In the genomic region with DNA sequence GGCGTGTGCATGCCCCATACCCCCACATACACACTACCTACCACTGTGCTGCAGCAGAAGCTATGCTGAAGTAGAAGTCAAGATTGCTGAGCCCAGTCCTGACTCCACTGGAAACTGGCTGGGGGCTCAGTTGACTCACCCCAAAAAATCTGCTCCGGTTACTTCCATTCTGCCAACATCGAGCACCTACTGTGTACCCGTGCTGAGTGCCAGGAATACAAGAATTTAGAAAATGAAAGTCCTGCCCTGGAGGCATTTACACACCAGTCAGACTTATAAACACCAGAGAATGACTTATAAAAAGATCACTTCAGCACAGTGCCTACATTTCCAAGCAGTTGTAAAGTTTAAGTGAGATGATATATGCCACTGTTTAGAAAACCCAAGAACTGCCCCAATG, we compare ENCODE assay signal across 21 cellular contexts.
DNase-seq lines count a peak whose midpoint lies in the region; ATAC-seq and TF ChIP-seq lines count a peak whose summit lies in the region.
"Had no signal": no experiment of that assay in that cellular context is flagged by ENCODE, and none has a peak within 500 bp of the region (broad histone marks: within the 10 kb centered on the region; RNA-seq: fewer than 3 reads in every experiment).

No MANE protein-coding gene starts in this region.

- H3K27ac ChIP-seq in ACC112 (ENCODE audit: low read depth, low read length) (no peak overlapping the region), gastrocnemius medialis (no peak overlapping the region)
- H3K27ac ChIP-seq: KMS-11, SJCRH30, WERI-Rb-1 had no signal

- in situ Hi-C loops in gastrocnemius medialis (cut with MboI; ENCODE audit: low sequenced_read_pairs in 4 of 4) = no loop called here

- H3K4me1 ChIP-seq in ACC112 (ENCODE audit: control insufficient read depth, insufficient read depth, low read length, unreplicated experiment) (peaks cover 10% of the 10 kb centered on the region), gastrocnemius medialis (peaks cover 0 to 8% of the 10 kb centered on the region in 2 donors)
- H3K4me1 ChIP-seq: SJCRH30 had no signal

- no peak for TF ChIP-seq POLR2A in gastrocnemius medialis (IDR thresholded peaks at IDR 0.05)

- H3K4me3 Mint-ChIP-seq in endothelial cell (ENCODE audit: unreplicated experiment) (no peak overlapping the region), osteocyte (ENCODE audit: unreplicated experiment) (no peak overlapping the region)
- H3K4me3 Mint-ChIP-seq: CD4-positive, alpha-beta T cell; nephron; T-helper 17 cell had no signal

- H3K27ac Mint-ChIP-seq in endothelial cell (ENCODE audit: unreplicated experiment) = peak overlapping the region; percentile 83
- H3K27ac Mint-ChIP-seq in osteocyte (ENCODE audit: unreplicated experiment) = peak overlapping the region; percentile 65
- H3K27ac Mint-ChIP-seq: CD4-positive, alpha-beta T cell; progenitor cell of endocrine pancreas; T-helper 17 cell had no signal

- H3K4me3 ChIP-seq in ACC112 (ENCODE audit: low read depth, low read length) (no peak overlapping the region), gastrocnemius medialis (no peak overlapping the region)
- H3K4me3 ChIP-seq: hepatocyte, SJCRH30 had no signal

- H3K4me1 Mint-ChIP-seq in endothelial cell (ENCODE audit: unreplicated experiment) (peaks cover 31% of the 10 kb centered on the region), osteocyte (ENCODE audit: unreplicated experiment) (peaks cover 29% of the 10 kb centered on the region)

- no peaks in the 10 kb centered on the region for H3K27me3 ChIP-seq in ACC112 (ENCODE audit: insufficient read depth, low read length)
- no peaks in the 10 kb centered on the region for H3K27me3 ChIP-seq in gastrocnemius medialis
- H3K27me3 ChIP-seq: hepatocyte, SJCRH30 had no signal

- no peak for ATAC-seq in gastrocnemius medialis
- ATAC-seq: T-helper 17 cell had no signal

- H3K36me3 Mint-ChIP-seq in endothelial cell (ENCODE audit: low read depth, unreplicated experiment) = no peaks in the 10 kb centered on the region
- H3K36me3 Mint-ChIP-seq in osteocyte (ENCODE audit: unreplicated experiment) = no peaks in the 10 kb centered on the region

- DNase-seq in M059J (ENCODE audit: low read depth) (peak; percentile 50), endothelial cell (ENCODE audit: low spot score) (no peak), osteocyte (ENCODE audit: extremely low spot score, unreplicated experiment) (no peak), gastrocnemius medialis (no peak), iPS-NIHi7 (ENCODE audit: extremely low spot score) (no peak), epidermal melanocyte (ENCODE audit: insufficient read length, low spot score) (no peak), NCI-H1092 treated with DMSO at 0.1 percent for 48 hours (lab: John Stamatoyannopoulos, UW) (no peak)
- DNase-seq: activated T-cell treated with anti-CD3 and anti-CD28 coated beads for 4 hours; CD4-positive, alpha-beta T cell; DMS53; effector memory CD4-positive, alpha-beta T cell; NCI-H1105 treated with DMSO at 0.1 percent for 48 hours; NCI-H524 treated with DMSO at 0.1 percent for 48 hours; T-helper 17 cell; WERI-Rb-1 had no signal

- intact Hi-C loops in gastrocnemius medialis (cut with DNase I; ENCODE audit: low total_unique reads) = loop anchor here (5.0 kb wide), 1 partner anchor 357 kb away; no protein-coding TSS in a partner anchor

- no peak for TF ChIP-seq CTCF in endothelial cell (IDR thresholded peaks at IDR 0.05; ENCODE audit: unreplicated experiment)
- TF ChIP-seq CTCF in osteocyte (IDR thresholded peaks at IDR 0.05) = no peak
- TF ChIP-seq CTCF in gastrocnemius medialis (IDR thresholded peaks at IDR 0.05 in 4 of 5, conservative IDR thresholded peaks at IDR 0.05 in 1 of 5) = no peak

- H3K9me3 Mint-ChIP-seq in endothelial cell (ENCODE audit: unreplicated experiment) = no peaks in the 10 kb centered on the region
- H3K9me3 Mint-ChIP-seq in osteocyte (ENCODE audit: unreplicated experiment) = no peaks in the 10 kb centered on the region
- H3K9me3 Mint-ChIP-seq: CD4-positive, alpha-beta T cell; nephron had no signal

- H3K27me3 Mint-ChIP-seq in endothelial cell (ENCODE audit: unreplicated experiment) (peaks cover 5% of the 10 kb centered on the region), osteocyte (ENCODE audit: unreplicated experiment) (no peaks in the 10 kb centered on the region)
- H3K27me3 Mint-ChIP-seq: progenitor cell of endocrine pancreas had no signal

- no peaks in the 10 kb centered on the region for H3K9me3 ChIP-seq in gastrocnemius medialis
- H3K9me3 ChIP-seq: SJCRH30 had no signal

- H3K36me3 ChIP-seq in ACC112 (ENCODE audit: insufficient read depth, low read length) (no peaks in the 10 kb centered on the region), gastrocnemius medialis (no peaks in the 10 kb centered on the region)
- H3K36me3 ChIP-seq: SJCRH30, WERI-Rb-1 had no signal

- H2AFZ ChIP-seq in ACC112 (ENCODE audit: low read length, unreplicated experiment) = peak overlapping the region; percentile 18
- H2AFZ ChIP-seq: hepatocyte had no signal

- no peaks in the 10 kb centered on the region for H3K79me2 ChIP-seq in ACC112 (ENCODE audit: control insufficient read depth, insufficient read depth, low read length, unreplicated experiment)
- H3K79me2 ChIP-seq: hepatocyte had no signal
